In genomic region chr5:169695919-169696490, GRCh38 we compare ENCODE assay signal across 11 cellular contexts.
A peak's percentile ranks its signal among the peaks of the same experiment; 100 is the strongest.
DNase-seq lines count a peak whose midpoint lies in the region; ATAC-seq lines count a peak whose summit lies in the region.
"Had no signal": no experiment of that assay in that cellular context is flagged by ENCODE, and none has a peak within 500 bp of the region (broad histone marks: within the 10 kb centered on the region; RNA-seq: fewer than 3 reads in every experiment).

No MANE protein-coding gene starts in this region.

- peak; percentile 99 for DNase-seq in EL
- DNase-seq in NCI-H226 = peak; percentile 80
- peak; percentile 94 for DNase-seq in dedifferentiated amniotic fluid mesenchymal stem cell (ENCODE audit: extremely low spot score)
- DNase-seq in non-pigmented ciliary epithelial cell (ENCODE audit: low read depth) = peak; percentile 98
- DNase-seq: activated CD8-positive, alpha-beta memory T cell treated with anti-CD3 and anti-CD28 coated beads, Interleukin-2, amount 50 U/mL, for 48 hours; DND-41; immature natural killer cell had no signal

- ATAC-seq in HG02798 (IDR thresholded peaks at IDR 0.05; ENCODE audit: poor library complexity, unreplicated experiment) (no peak), GM19023 (IDR thresholded peaks at IDR 0.05; ENCODE audit: unreplicated experiment) (no peak), GM19455 (IDR thresholded peaks at IDR 0.05; ENCODE audit: unreplicated experiment) (no peak), GM21381 (IDR thresholded peaks at IDR 0.05; ENCODE audit: unreplicated experiment) (no peak)
